In genomic region chr6:28403923-28404322, GRCh38 we compare ENCODE assay signal across 1 cellular context. TPM values are rescaled to one million over a fixed set of nuclear protein-coding genes. Genes with fewer than 3 reads are reported as not detected.
"Had no signal": no experiment of that assay in that cellular context is flagged by ENCODE, and none has a peak within 500 bp of the region (broad histone marks: within the 10 kb centered on the region; RNA-seq: fewer than 3 reads in every experiment).

No MANE protein-coding gene starts in this region.

RNA-seq across cellular contexts. Expression of gene ZSCAN23, which starts 39.4 kb away (rescaled TPM):
- total RNA-seq: NCI-H460 had no signal
